ENCODE assay signal across 17 cellular contexts in the genomic region with DNA sequence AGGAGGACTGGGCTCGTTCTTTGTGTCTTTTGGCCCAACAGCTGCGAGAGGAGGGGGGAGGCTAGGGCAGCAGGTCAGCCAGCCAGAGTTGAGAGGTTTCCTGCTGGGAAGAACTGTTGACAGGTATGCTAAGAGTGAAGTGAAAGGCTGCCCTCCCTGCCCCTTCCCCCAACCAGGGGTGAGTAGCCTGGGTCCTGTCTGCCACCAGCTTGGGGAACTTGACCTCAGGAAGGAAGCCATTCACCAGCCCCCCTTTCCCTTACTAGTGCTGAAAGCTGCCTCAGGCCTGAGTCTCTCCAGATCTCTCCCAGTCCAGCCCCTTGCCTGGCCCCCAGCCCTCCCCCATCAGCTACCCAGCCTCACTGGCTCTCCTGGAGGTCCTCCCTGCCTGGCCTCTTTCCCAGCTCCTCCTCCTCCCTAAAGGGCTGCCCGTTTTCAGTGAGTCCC. TPM values are rescaled to one million over a fixed set of nuclear protein-coding genes. Genes with fewer than 3 reads are reported as not detected.
DNase-seq lines count a peak whose midpoint lies in the region; ATAC-seq and TF ChIP-seq lines count a peak whose summit lies in the region.
"Had no signal": no experiment of that assay in that cellular context is flagged by ENCODE, and none has a peak within 500 bp of the region (broad histone marks: within the 10 kb centered on the region; RNA-seq: fewer than 3 reads in every experiment).

No MANE protein-coding gene starts in this region.

- no peaks in the 10 kb centered on the region for H3K27me3 Mint-ChIP-seq in natural killer cell (ENCODE audit: low read depth in 2 of 2)
- H3K27me3 Mint-ChIP-seq: activated CD4-positive, alpha-beta T cell treated with anti-CD3 and anti-CD28 coated beads, Interleukin-2, amount 10 ng/mL, durations not matched to agents 7 days and 5 days had no signal

- WGBS in heart right ventricle, 2 donors: 19 to 27% methylated on average over 3 of the region's 3 CpGs
- WGBS in neuronal stem cell (ENCODE audit: extremely low coverage in 2 of 2, insufficient read length in 2 of 2, insufficient replicate concordance in 1 of 2), 2 donors: no CpG with 5 or more reads among the region's 3 CpGs

- H3K4ac ChIP-seq in neuronal stem cell (ENCODE audit: low read length): no peak overlapping the region

- H3K36me3 ChIP-seq in heart right ventricle: peaks cover 0 to 21% (median 0%) of the 10 kb centered on the region in 9 donors
- peaks cover 41 to 95% of the 10 kb centered on the region in 2 donors for H3K36me3 ChIP-seq in neuronal stem cell (replicated peaks in 1 of 2; ENCODE audit: control insufficient read depth in 2 of 2, insufficient read depth in 2 of 2, low read length in 2 of 2)
- H3K36me3 ChIP-seq: neutrophil had no signal

- no peaks in the 10 kb centered on the region for H3K9me3 Mint-ChIP-seq in natural killer cell
- H3K9me3 Mint-ChIP-seq: activated CD4-positive, alpha-beta T cell treated with anti-CD3 and anti-CD28 coated beads, Interleukin-2, amount 10 ng/mL, durations not matched to agents 7 days and 5 days; activated T-helper 2 cell treated with anti-CD3 and anti-CD28 coated beads, Interferon-gamma antibody, Interleukin-2, Interleukin-4, amounts not matched to agents 10 μg/mL and 5 μg/mL and 100 μg/mL, durations not matched to agents 14 hours and 24 hours and 36 hours; stimulated activated effector memory CD8-positive, alpha-beta T cell treated with anti-CD3 and anti-CD28 coated beads, Interleukin-12 subunit alpha, Interleukin-12 subunit beta, amount 100 ng/mL, for 72 hours had no signal

- H2BK120ac ChIP-seq in neuronal stem cell (ENCODE audit: low read depth, low read length): no peak overlapping the region

- H2AFZ ChIP-seq in neuronal stem cell (ENCODE audit: low read length): no peak overlapping the region

- H3K27me3 ChIP-seq in heart right ventricle (no peaks in the 10 kb centered on the region), neuronal stem cell (ENCODE audit: control insufficient read depth in 3 of 3, insufficient read depth in 3 of 3, low read depth in 1 of 3, low read length in 3 of 3) (no peaks in the 10 kb centered on the region)
- H3K27me3 ChIP-seq: neutrophil had no signal

- ATAC-seq in heart right ventricle: peak; percentile 81 to 96 (median 92)
- no peak for ATAC-seq in natural killer cell
- ATAC-seq: esophagus mucosa; GM12878; stimulated activated effector memory CD8-positive, alpha-beta T cell treated with anti-CD3 and anti-CD28 coated beads, Interleukin-12 subunit alpha, Interleukin-12 subunit beta, amount 100 ng/mL, for 72 hours had no signal

- H3K27ac Mint-ChIP-seq in natural killer cell: no peak overlapping the region
- H3K27ac Mint-ChIP-seq: activated CD4-positive, alpha-beta T cell treated with anti-CD3 and anti-CD28 coated beads, Interleukin-2, amount 10 ng/mL, durations not matched to agents 7 days and 5 days; activated T-helper 2 cell treated with anti-CD3 and anti-CD28 coated beads, Interferon-gamma antibody, Interleukin-2, Interleukin-4, amounts not matched to agents 10 μg/mL and 5 μg/mL and 100 μg/mL, durations not matched to agents 14 hours and 24 hours and 36 hours; stimulated activated effector memory CD8-positive, alpha-beta T cell treated with anti-CD3 and anti-CD28 coated beads, Interleukin-12 subunit alpha, Interleukin-12 subunit beta, amount 100 ng/mL, for 72 hours had no signal

- peaks cover 0 to 10% (median 0%) of the 10 kb centered on the region in 11 donors for H3K9me3 ChIP-seq in heart right ventricle
- peaks cover 5 to 26% of the 10 kb centered on the region in 2 donors for H3K9me3 ChIP-seq in neuronal stem cell (replicated peaks in 1 of 2; ENCODE audit: control insufficient read depth in 2 of 2, insufficient read depth in 1 of 2, low read depth in 1 of 2, low read length in 2 of 2)
- H3K9me3 ChIP-seq: neutrophil had no signal

- H3K4me2 ChIP-seq in neuronal stem cell (ENCODE audit: insufficient read depth, low read length, poor library complexity, severe bottlenecking): no peak overlapping the region

- no peak overlapping the region for H3K4me3 Mint-ChIP-seq in natural killer cell
- H3K4me3 Mint-ChIP-seq: activated CD4-positive, alpha-beta T cell treated with anti-CD3 and anti-CD28 coated beads, Interleukin-2, amount 10 ng/mL, durations not matched to agents 7 days and 5 days; stimulated activated effector memory CD8-positive, alpha-beta T cell treated with anti-CD3 and anti-CD28 coated beads, Interleukin-12 subunit alpha, Interleukin-12 subunit beta, amount 100 ng/mL, for 72 hours had no signal

- intact Hi-C loops in heart right ventricle (cut with DNase I) (loop anchor here in 1 of 10 donors (2.0 kb wide), 1 partner anchor 18 kb away; no protein-coding TSS in a partner anchor), natural killer cell (cut with micrococcal nuclease) (no loop called here)

- no peak overlapping the region for H3K23ac ChIP-seq in neuronal stem cell (ENCODE audit: low read depth, low read length, poor library complexity)

- H2AK5ac ChIP-seq in neuronal stem cell (ENCODE audit: low read depth, low read length): no peak overlapping the region

- peaks cover 9 to 51% (median 25%) of the 10 kb centered on the region in 9 donors for H3K4me1 ChIP-seq in heart right ventricle
- peaks cover 7 to 34% of the 10 kb centered on the region in 2 donors for H3K4me1 ChIP-seq in neuronal stem cell (ENCODE audit: control insufficient read depth in 2 of 2, insufficient read depth in 1 of 2, low read depth in 1 of 2, low read length in 2 of 2)

- H3K4me1 Mint-ChIP-seq in natural killer cell: peaks cover 6 to 10% of the 10 kb centered on the region in 2 donors

- TF ChIP-seq CTCF in heart right ventricle (IDR thresholded peaks at IDR 0.05) (no peak), natural killer cell (IDR thresholded peaks at IDR 0.05) (no peak)

- H3K18ac ChIP-seq in neuronal stem cell (ENCODE audit: low read length): peak overlapping the region; percentile 46

- no peak overlapping the region for H2BK15ac ChIP-seq in neuronal stem cell (ENCODE audit: low read length)

- H3K36me3 Mint-ChIP-seq in natural killer cell: no peaks in the 10 kb centered on the region
- H3K36me3 Mint-ChIP-seq: stimulated activated effector memory CD8-positive, alpha-beta T cell treated with anti-CD3 and anti-CD28 coated beads, Interleukin-12 subunit alpha, Interleukin-12 subunit beta, amount 100 ng/mL, for 72 hours had no signal

- no peak overlapping the region for H4K8ac ChIP-seq in neuronal stem cell (ENCODE audit: low read depth, low read length)

- H4K91ac ChIP-seq in neuronal stem cell (ENCODE audit: low read depth, low read length, poor library complexity): no peak overlapping the region

- no peak overlapping the region for H3K9ac ChIP-seq in neuronal stem cell (ENCODE audit: low read depth, low read length, poor library complexity)

- peak; percentile 67 for DNase-seq in GDM1 (lab: John Stamatoyannopoulos, UW)
- peak; percentile 68 for DNase-seq in UCSD-AML1 (lab: John Stamatoyannopoulos, UW; ENCODE audit: unreplicated experiment)
- peak; percentile 84 to 87 for DNase-seq in heart right ventricle
- DNase-seq in neuronal stem cell (ENCODE audit: low spot score): no peak
- DNase-seq in SKM-1 (lab: John Stamatoyannopoulos, UW; ENCODE audit: unreplicated experiment): no peak
- no peak for DNase-seq in NCI-H1105 (lab: John Stamatoyannopoulos, UW)
- DNase-seq in natural killer cell: no peak
- no peak for DNase-seq in cortex of kidney (lab: John Stamatoyannopoulos, UW)
- DNase-seq: activated CD4-positive, alpha-beta T cell treated with anti-CD3 and anti-CD28 coated beads, Interleukin-2, amount 10 ng/mL, durations not matched to agents 7 days and 5 days; AML-193; DND-41 had no signal

- no peak overlapping the region for H3K14ac ChIP-seq in neuronal stem cell (ENCODE audit: low read length)

- H3K27ac ChIP-seq in heart right ventricle: peak overlapping the region in 9 of 10 donors; percentile 30 to 75 (median 57)
- H3K27ac ChIP-seq in neuronal stem cell (replicated peaks; ENCODE audit: low read length): no peak overlapping the region
- H3K27ac ChIP-seq: neutrophil had no signal

- peaks cover 2% of the 10 kb centered on the region for H3K79me1 ChIP-seq in neuronal stem cell (ENCODE audit: low read depth, low read length)

- H2BK5ac ChIP-seq in neuronal stem cell (ENCODE audit: low read length): no peak overlapping the region

- no peak overlapping the region for H2BK12ac ChIP-seq in neuronal stem cell (ENCODE audit: low read length)

- H3K4me3 ChIP-seq in heart right ventricle: no peak overlapping the region
- no peak overlapping the region for H3K4me3 ChIP-seq in neuronal stem cell (ENCODE audit: low read length in 2 of 2)
- H3K4me3 ChIP-seq: GM12878 had no signal

RNA-seq across cellular contexts. Expression of a gene that starts 20.7 kb away (rescaled TPM):
- 10 to 100 TPM; 29.8 to 48.9 (median 37.8) TPM for total RNA-seq in heart right ventricle
- polyA plus RNA-seq in heart right ventricle: 10 to 100 TPM; 17.9 to 67.1 TPM
- 22.2 TPM for polyA plus RNA-seq in neuronal stem cell (2013, experiment 1 of 2)
- 22.2 TPM for polyA plus RNA-seq in neuronal stem cell (2013, experiment 2 of 2)
- 10 to 100 TPM; 62.7 to 81.6 (median 64.6) TPM for total RNA-seq in natural killer cell

RNA-seq across cellular contexts. Expression of a gene that starts 25.1 kb away (rescaled TPM):
- total RNA-seq in heart right ventricle (10 to 100 TPM in 4 of 10 donors, 1 to 10 TPM in 6; 4.9 to 18.8 (median 9.0) TPM), natural killer cell (under 1 TPM in 2 of 3 donors, not detected in 1; 0.25 to 0.31 TPM)
- polyA plus RNA-seq in heart right ventricle: 1 to 10 TPM; 1.2 to 5.6 TPM
- 17.3 TPM for polyA plus RNA-seq in neuronal stem cell (2013, experiment 1 of 2)
- 17.3 TPM for polyA plus RNA-seq in neuronal stem cell (2013, experiment 2 of 2)
- total RNA-seq: activated CD4-positive, alpha-beta T cell treated with anti-CD3 and anti-CD28 coated beads, Interleukin-2, amount 10 ng/mL, durations not matched to agents 7 days and 5 days; activated T-helper 2 cell treated with anti-CD3 and anti-CD28 coated beads, Interferon-gamma antibody, Interleukin-2, Interleukin-4, amounts not matched to agents 10 μg/mL and 5 μg/mL and 100 μg/mL, durations not matched to agents 14 hours and 24 hours and 36 hours; T-helper 1 cell treated with Interleukin-12 subunit alpha and Interleukin-12 subunit beta and Interleukin-4 antibody, amounts not matched to agents 30 ng/mL and 1 ng/mL, for 36 hours had no signal

RNA-seq across cellular contexts. Expression of a gene that starts 58.8 kb away (rescaled TPM):
- total RNA-seq in heart right ventricle (1 to 10 TPM in 4 of 10 donors, under 1 TPM in 6; 0.62 to 8.8 (median 0.94) TPM), natural killer cell (100 to 1,000 TPM; 232 to 297 (median 241) TPM)
- polyA plus RNA-seq in heart right ventricle: 1 to 10 TPM; 1.7 to 2.7 TPM
- polyA plus RNA-seq in neuronal stem cell (2013, experiment 1 of 2): 0.50 TPM
- polyA plus RNA-seq in neuronal stem cell (2013, experiment 2 of 2): 0.62 TPM

Comparison
In these comparisons a context has a peak if more than half of its experiments do, and no peak if none do; other contexts are left out.
1. DNase-seq: peak in GDM1 (single experiment), UCSD-AML1 (single experiment) and heart right ventricle (2 of 2); none in neuronal stem cell (single experiment), SKM-1 (single experiment), NCI-H1105 (single experiment), natural killer cell (single experiment) and cortex of kidney (single experiment).
2. ATAC-seq: peak in heart right ventricle (8 of 8); none in natural killer cell (0 of 3).
3. RNA of a gene that starts 25.1 kb away (total RNA-seq): 4.9 to 18.8 TPM in heart right ventricle; 0.25 to 0.31 TPM in natural killer cell; every median in the first group is over 4 times any median in the second.
4. RNA of a gene that starts 58.8 kb away (total RNA-seq): 232 to 297 TPM in natural killer cell; 0.62 to 8.8 TPM in heart right ventricle; every median in the first group is over 10 times any median in the second.